Comparison of ENCODE assay signal across 25 cellular contexts in genomic region chr12:106049105-106049504, GRCh38.
A peak's percentile ranks its signal among the peaks of the same experiment; 100 is the strongest.
DNase-seq lines count a peak whose midpoint lies in the region; ATAC-seq, FAIRE-seq and TF ChIP-seq lines count a peak whose summit lies in the region.
"Had no signal": no experiment of that assay in that cellular context is flagged by ENCODE, and none has a peak within 500 bp of the region (broad histone marks: within the 10 kb centered on the region; RNA-seq: fewer than 3 reads in every experiment).

No MANE protein-coding gene starts in this region.

- H3K27me3 ChIP-seq in pancreas = no peaks in the 10 kb centered on the region
- H3K27me3 ChIP-seq in CD8-positive, alpha-beta T cell (ENCODE audit: insufficient read depth, low read length) = no peaks in the 10 kb centered on the region
- H3K27me3 ChIP-seq: breast epithelium had no signal

- intact Hi-C loops in pancreas (cut with DNase I) = no loop called here
- intact Hi-C loops in CD8-positive, alpha-beta T cell (cut with DNase I, micrococcal nuclease) = no loop called here

- ATAC-seq in pancreas (no peak), GM21423 (IDR thresholded peaks at IDR 0.05; ENCODE audit: unreplicated experiment) (no peak)
- ATAC-seq in CD8-positive, alpha-beta T cell = no peak
- ATAC-seq: esophagus mucosa; naive thymus-derived CD4-positive, alpha-beta T cell had no signal

- H3K36me3 ChIP-seq in pancreas = no peaks in the 10 kb centered on the region
- no peaks in the 10 kb centered on the region for H3K36me3 ChIP-seq in CD8-positive, alpha-beta T cell (ENCODE audit: insufficient read depth, low read length)
- H3K36me3 ChIP-seq: breast epithelium, prostate gland had no signal

- DNase-seq in G401 (ENCODE audit: low spot score) (peak; percentile 96), globus pallidus (ENCODE audit: low spot score) (peak; percentile 80), pons (ENCODE audit: low spot score) (peak; percentile 81), pancreas (no peak)
- no peak for DNase-seq in CD8-positive, alpha-beta T cell
- no peak for DNase-seq in stimulated activated naive CD4-positive, alpha-beta T cell (lab: John Stamatoyannopoulos, UW)
- DNase-seq: ACHN; activated CD4-positive, alpha-beta T cell treated with anti-CD3 and anti-CD28 coated beads for 48 hours; CD4-positive, CD25-positive, alpha-beta regulatory T cell; DND-41; GM23248; KBM-7; naive thymus-derived CD4-positive, alpha-beta T cell; NCI-H2029 treated with DMSO at 0.1 percent for 48 hours; NCI-H510A treated with DMSO at 0.1 percent for 48 hours; Right ventricle myocardium superior; stimulated activated CD4-positive, alpha-beta T cell treated with anti-CD3 and anti-CD28 coated beads, Interleukin-4, amount 100 ng/mL, for 1 hour had no signal

- no peak for TF ChIP-seq CTCF in pancreas (IDR thresholded peaks at IDR 0.05)
- no peak for TF ChIP-seq CTCF in CD8-positive, alpha-beta T cell (IDR thresholded peaks at IDR 0.05)

- in situ Hi-C loops in G401 (cut with HindIII; ENCODE audit: low sequenced_read_pairs) = no loop called here

- no peaks in the 10 kb centered on the region for H3K4me1 ChIP-seq in pancreas
- no peaks in the 10 kb centered on the region for H3K4me1 ChIP-seq in CD8-positive, alpha-beta T cell (ENCODE audit: insufficient read depth, low read length)
- H3K4me1 ChIP-seq: breast epithelium, prostate gland had no signal

- H3K27ac ChIP-seq in angular gyrus (ENCODE audit: low read depth, low read length) (peak overlapping the region; percentile 92), pancreas (no peak overlapping the region)
- no peak overlapping the region for H3K27ac ChIP-seq in CD8-positive, alpha-beta T cell (ENCODE audit: low read depth, low read length)
- H3K27ac ChIP-seq: breast epithelium, GM23248, prostate gland, skin epidermis had no signal

- no peaks in the 10 kb centered on the region for H3K9me3 ChIP-seq in pancreas
- H3K9me3 ChIP-seq in CD8-positive, alpha-beta T cell (ENCODE audit: low read length) = no peaks in the 10 kb centered on the region
- H3K9me3 ChIP-seq: breast epithelium, prostate gland had no signal

- FAIRE-seq in pancreas (lab: Jason Lieb, UNC) = no peak
- FAIRE-seq: GM18507 had no signal

- H3K4me3 ChIP-seq in pancreas = no peak overlapping the region
- H3K4me3 ChIP-seq in CD8-positive, alpha-beta T cell (ENCODE audit: low read depth, low read length) = no peak overlapping the region
- H3K4me3 ChIP-seq: breast epithelium, GM23248, lung, prostate gland, skin epidermis had no signal

- no peaks in the 10 kb centered on the region for H3K4me1 Mint-ChIP-seq in CD8-positive, alpha-beta T cell (ENCODE audit: low read depth)
- H3K4me1 Mint-ChIP-seq: CD4-positive, CD25-positive, alpha-beta regulatory T cell; naive thymus-derived CD4-positive, alpha-beta T cell had no signal

- no peaks in the 10 kb centered on the region for H3K36me3 Mint-ChIP-seq in CD8-positive, alpha-beta T cell
- H3K36me3 Mint-ChIP-seq: CD4-positive, CD25-positive, alpha-beta regulatory T cell had no signal

- CTCF ChIA-PET in CD8-positive, alpha-beta T cell (lab: Charles Lee) = no interaction called here

- 78 to 87% methylated on average over 9 of the region's 9 CpGs for WGBS in pancreas, 2 donors

- H3K27me3 Mint-ChIP-seq in CD8-positive, alpha-beta T cell (ENCODE audit: low read depth) = peaks cover 21% of the 10 kb centered on the region

- H3K27ac Mint-ChIP-seq in CD8-positive, alpha-beta T cell = no peak overlapping the region
- H3K27ac Mint-ChIP-seq: CD4-positive, CD25-positive, alpha-beta regulatory T cell had no signal

- no peak overlapping the region for H3K4me3 Mint-ChIP-seq in CD8-positive, alpha-beta T cell
- H3K4me3 Mint-ChIP-seq: CD4-positive, CD25-positive, alpha-beta regulatory T cell; naive thymus-derived CD4-positive, alpha-beta T cell had no signal

- H3K9me3 Mint-ChIP-seq in CD8-positive, alpha-beta T cell = peaks cover 3% of the 10 kb centered on the region

- POLR2A ChIA-PET in CD8-positive, alpha-beta T cell (lab: Charles Lee) = no interaction called here

Comparison
In these comparisons a context has a peak if more than half of its experiments do, and no peak if none do; other contexts are left out.
1. DNase-seq: peak in G401 (single experiment), globus pallidus (single experiment) and pons (single experiment); none in pancreas (0 of 6), CD8-positive, alpha-beta T cell (0 of 7) and stimulated activated naive CD4-positive, alpha-beta T cell (0 of 6).